In the genomic region with DNA sequence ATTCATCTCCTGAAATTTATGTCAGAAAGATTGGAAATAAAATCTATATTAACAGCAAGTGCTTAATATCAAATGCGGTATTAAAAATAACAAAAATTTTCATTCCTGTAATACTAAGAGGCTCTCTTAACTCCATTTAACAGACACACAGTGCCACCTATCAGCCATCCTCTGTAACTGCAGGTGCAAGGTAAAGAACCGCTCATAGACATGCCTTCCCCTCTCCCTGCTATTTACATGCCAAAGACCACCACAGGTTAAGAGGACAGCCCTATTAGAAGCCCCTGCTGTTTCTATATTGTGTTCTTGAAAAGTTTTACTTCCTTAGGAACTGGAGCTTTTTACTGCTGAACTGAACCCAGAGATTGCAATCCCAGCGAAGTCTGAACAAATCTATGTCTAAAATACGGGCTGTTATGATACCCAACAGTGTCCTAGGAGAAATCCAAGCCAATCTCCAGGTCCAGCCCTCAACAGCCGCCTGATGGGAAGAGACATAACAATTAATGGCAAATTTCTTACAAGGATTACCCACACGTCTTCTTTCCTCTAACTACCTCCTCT, we compare ENCODE assay signal across 8 cellular contexts. TPM values are rescaled to one million over a fixed set of nuclear protein-coding genes. Genes with fewer than 3 reads are reported as not detected.
DNase-seq lines count a peak whose midpoint lies in the region; TF ChIP-seq lines count a peak whose summit lies in the region.
"Not testable (repeated sequence)": the region's sequence is repeated elsewhere in the genome, so short reads cannot be mapped to it uniquely, and the experiment has no call there.

No MANE protein-coding gene starts in this region.

- H3K4me1 Mint-ChIP-seq in activated CD4-positive, alpha-beta memory T cell treated with anti-CD3 and anti-CD28 coated beads for 36 hours (ENCODE audit: low read depth), result not testable (repeated sequence)

- not testable (repeated sequence) for H3K27me3 ChIP-seq in sigmoid colon

- not testable (repeated sequence) for H3K36me3 Mint-ChIP-seq in activated CD4-positive, alpha-beta memory T cell treated with anti-CD3 and anti-CD28 coated beads for 36 hours

- not testable (repeated sequence) for H3K9me3 Mint-ChIP-seq in activated CD4-positive, alpha-beta memory T cell treated with anti-CD3 and anti-CD28 coated beads for 36 hours

- H3K4me1 ChIP-seq in sigmoid colon, result not testable (repeated sequence)

- H3K4me3 ChIP-seq in AG09309 (ENCODE audit: control insufficient read depth, low read depth, low read length); GM12875 (ENCODE audit: low read depth, low read length); sigmoid colon: not testable (repeated sequence)

- POLR2A ChIA-PET in activated CD4-positive, alpha-beta memory T cell treated with anti-CD3 and anti-CD28 coated beads for 36 hours (lab: Charles Lee), result not testable (repeated sequence)

- not testable (repeated sequence) for TF ChIP-seq EP300 in sigmoid colon (IDR thresholded peaks at IDR 0.05)

- not testable (repeated sequence) for H3K9me3 ChIP-seq in sigmoid colon

- TF ChIP-seq CTCF in AG09309 (IDR thresholded peaks at IDR 0.05; ENCODE audit: control insufficient read depth, insufficient read depth, low read depth, low read length, missing control alignments), result peak; percentile 59
- peak; percentile 37; the same call in 1 of the 2 replicates for TF ChIP-seq CTCF in GM12875 (IDR thresholded peaks at IDR 0.05; ENCODE audit: borderline replicate concordance, insufficient read depth, low read depth, low read length)
- peak; percentile 21 to 74 (median 68) for TF ChIP-seq CTCF in sigmoid colon (IDR thresholded peaks at IDR 0.05)

- H3K27me3 Mint-ChIP-seq in activated CD4-positive, alpha-beta memory T cell treated with anti-CD3 and anti-CD28 coated beads for 36 hours, result not testable (repeated sequence)

- DNase-seq in AG09309 (ENCODE audit: low read depth); sigmoid colon: not testable (repeated sequence)
- DNase-seq in HT-29 (ENCODE audit: low spot score), result peak; percentile 71
- DNase-seq in NCI-H748 (lab: John Stamatoyannopoulos, UW; ENCODE audit: unreplicated experiment), result peak; percentile 18
- peak; percentile 40 for DNase-seq in activated CD4-positive, alpha-beta memory T cell treated with anti-CD3 and anti-CD28 coated beads for 36 hours
- DNase-seq in dermis blood vessel endothelial cell, result peak; percentile 48
- DNase-seq in inferior parietal cortex (ENCODE audit: extremely low spot score), result peak; percentile 68

- intact Hi-C loops in activated CD4-positive, alpha-beta memory T cell treated with anti-CD3 and anti-CD28 coated beads for 36 hours (cut with micrococcal nuclease), result loop anchor here (5.0 to 10.0 kb wide), 2 partner anchors 224 to 391 kb away; no protein-coding TSS in a partner anchor
- intact Hi-C loops in sigmoid colon (cut with DNase I), result not testable (repeated sequence)

- H3K36me3 ChIP-seq in sigmoid colon, result not testable (repeated sequence)

- not testable (repeated sequence) for H3K4me3 Mint-ChIP-seq in activated CD4-positive, alpha-beta memory T cell treated with anti-CD3 and anti-CD28 coated beads for 36 hours

- not testable (repeated sequence) for TF ChIP-seq POLR2A in sigmoid colon (IDR thresholded peaks at IDR 0.05)

- not testable (repeated sequence) for H3K27ac Mint-ChIP-seq in activated CD4-positive, alpha-beta memory T cell treated with anti-CD3 and anti-CD28 coated beads for 36 hours

- 58 to 63% methylated on average over 6 of the region's 6 CpGs for WGBS in sigmoid colon, 2 donors

- CTCF ChIA-PET in activated CD4-positive, alpha-beta memory T cell treated with anti-CD3 and anti-CD28 coated beads for 36 hours (lab: Charles Lee), result not testable (repeated sequence)

- H3K27ac ChIP-seq in sigmoid colon, result not testable (repeated sequence)

RNA-seq across cellular contexts. Expression of a gene that starts 46.9 kb away (rescaled TPM):
- total RNA-seq in HT-29 (2014; rRNA removed; shearing (Covaris generic)), result 74.3 and 76.1 TPM in 2 replicates
- total RNA-seq in activated CD4-positive, alpha-beta memory T cell treated with anti-CD3 and anti-CD28 coated beads for 36 hours, result 10 to 100 TPM; 26.1 to 27.1 TPM
- total RNA-seq in dermis blood vessel endothelial cell (5.4 and 18.0 TPM in 2 replicates), sigmoid colon (10 to 100 TPM; 10.3 to 14.0 (median 11.0) TPM)
- 10 to 100 TPM in 2 of 3 donors, 1 to 10 TPM in 1; 4.4 to 18.6 (median 10.8) TPM for polyA plus RNA-seq in sigmoid colon

RNA-seq across cellular contexts. Expression of a gene that starts 47.1 kb away (rescaled TPM):
- total RNA-seq in HT-29 (2014; rRNA removed; shearing (Covaris generic)), result 37.7 and 45.9 TPM in 2 replicates
- 1 to 10 TPM; 8.0 to 8.8 TPM for total RNA-seq in activated CD4-positive, alpha-beta memory T cell treated with anti-CD3 and anti-CD28 coated beads for 36 hours
- total RNA-seq in dermis blood vessel endothelial cell (8.9 and 9.5 TPM in 2 replicates), sigmoid colon (10 to 100 TPM in 1 of 4 donors, 1 to 10 TPM in 3; 2.9 to 13.3 (median 8.3) TPM)
- 10 to 100 TPM in 1 of 3 donors, 1 to 10 TPM in 2; 3.6 to 12.4 (median 5.3) TPM for polyA plus RNA-seq in sigmoid colon
